ENCODE assay signal across 8 cellular contexts in genomic region chr4:164700471-164700870, GRCh38. TPM values are rescaled to one million over a fixed set of nuclear protein-coding genes. Genes with fewer than 3 reads are reported as not detected.
A peak's percentile ranks its signal among the peaks of the same experiment; 100 is the strongest.
DNase-seq lines count a peak whose midpoint lies in the region; ATAC-seq and TF ChIP-seq lines count a peak whose summit lies in the region.

No MANE protein-coding gene starts in this region.

- no peak overlapping the region for H3K27ac Mint-ChIP-seq in natural killer cell
- no peak overlapping the region for H3K27ac Mint-ChIP-seq in natural killer cell treated with Interleukin-12 subunit alpha and Interleukin-12 subunit beta and Interleukin-15 and Interleukin-18, amount 100 ng/mL, for 72 hours

- WGBS in suprapubic skin = 64% methylated on average over 10 of the region's 10 CpGs

- no peak for TF ChIP-seq POLR2A in suprapubic skin (IDR thresholded peaks at IDR 0.05)

- H3K9me3 ChIP-seq in MG63 = no peaks in the 10 kb centered on the region
- H3K9me3 ChIP-seq in suprapubic skin = no peaks in the 10 kb centered on the region

- no peaks in the 10 kb centered on the region for H3K4me1 ChIP-seq in suprapubic skin

- DNase-seq in natural killer cell (no peak), MG63 (peak; percentile 5), ecto neural progenitor cell (ENCODE audit: low spot score) (peak; percentile 51), suprapubic skin (ENCODE audit: low spot score in 2 of 2) (no peak), GDM1 (lab: John Stamatoyannopoulos, UW) (no peak)
- no peak for DNase-seq in natural killer cell treated with Interleukin-12 subunit alpha and Interleukin-12 subunit beta and Interleukin-15 and Interleukin-18, amount 100 ng/mL, for 72 hours (ENCODE audit: low spot score)

- H3K27me3 Mint-ChIP-seq in natural killer cell (ENCODE audit: low read depth in 2 of 2) = no peaks in the 10 kb centered on the region
- peaks cover 14% of the 10 kb centered on the region in 2 donors for H3K27me3 Mint-ChIP-seq in natural killer cell treated with Interleukin-12 subunit alpha and Interleukin-12 subunit beta and Interleukin-15 and Interleukin-18, amount 100 ng/mL, for 72 hours

- no peaks in the 10 kb centered on the region for H3K9me3 Mint-ChIP-seq in natural killer cell
- peaks cover 3% of the 10 kb centered on the region for H3K9me3 Mint-ChIP-seq in natural killer cell treated with Interleukin-12 subunit alpha and Interleukin-12 subunit beta and Interleukin-15 and Interleukin-18, amount 100 ng/mL, for 72 hours

- H3K4me1 Mint-ChIP-seq in natural killer cell = peaks cover 0 to 4% of the 10 kb centered on the region in 2 donors
- peaks cover 0 to 2% of the 10 kb centered on the region in 2 donors for H3K4me1 Mint-ChIP-seq in natural killer cell treated with Interleukin-12 subunit alpha and Interleukin-12 subunit beta and Interleukin-15 and Interleukin-18, amount 100 ng/mL, for 72 hours (ENCODE audit: low read depth in 2 of 2)

- TF ChIP-seq CTCF in natural killer cell (IDR thresholded peaks at IDR 0.05) (peak; percentile 18), suprapubic skin (IDR thresholded peaks at IDR 0.05) (no peak)

- H3K36me3 Mint-ChIP-seq in natural killer cell = no peaks in the 10 kb centered on the region
- no peaks in the 10 kb centered on the region for H3K36me3 Mint-ChIP-seq in natural killer cell treated with Interleukin-12 subunit alpha and Interleukin-12 subunit beta and Interleukin-15 and Interleukin-18, amount 100 ng/mL, for 72 hours

- H3K27ac ChIP-seq in suprapubic skin = no peak overlapping the region

- H3K36me3 ChIP-seq in MG63 (no peaks in the 10 kb centered on the region), suprapubic skin (no peaks in the 10 kb centered on the region)

- H3K4me3 ChIP-seq in MG63 = no peak overlapping the region
- H3K4me3 ChIP-seq in suprapubic skin = no peak overlapping the region

- intact Hi-C loops in natural killer cell (cut with micrococcal nuclease) = no loop called here

- H3K27me3 ChIP-seq in MG63 (no peaks in the 10 kb centered on the region), suprapubic skin (no peaks in the 10 kb centered on the region)

- no peak for ATAC-seq in natural killer cell
- ATAC-seq in natural killer cell treated with Interleukin-12 subunit alpha and Interleukin-12 subunit beta and Interleukin-15 and Interleukin-18, amount 100 ng/mL, for 72 hours = no peak
- no peak for ATAC-seq in HG02610 (IDR thresholded peaks at IDR 0.05; ENCODE audit: unreplicated experiment)
- ATAC-seq in HG02938 (IDR thresholded peaks at IDR 0.05; ENCODE audit: unreplicated experiment) = no peak

- no peak overlapping the region for H3K4me3 Mint-ChIP-seq in natural killer cell
- H3K4me3 Mint-ChIP-seq in natural killer cell treated with Interleukin-12 subunit alpha and Interleukin-12 subunit beta and Interleukin-15 and Interleukin-18, amount 100 ng/mL, for 72 hours = no peak overlapping the region

- TF ChIP-seq EP300 in suprapubic skin (IDR thresholded peaks at IDR 0.05) = no peak

RNA-seq across cellular contexts. Expression of gene SMIM31, which starts 53.5 kb away (rescaled TPM):
- not detected for total RNA-seq in natural killer cell
- total RNA-seq in natural killer cell treated with Interleukin-12 subunit alpha and Interleukin-12 subunit beta and Interleukin-15 and Interleukin-18, amount 100 ng/mL, for 72 hours = not detected
- not detected in 2 replicates for total RNA-seq in MG63 (2014; rRNA removed; shearing (Covaris generic); ENCODE audit: low replicate concordance)
- not detected for total RNA-seq in suprapubic skin

Comparison
In these comparisons a context has a peak if more than half of its experiments do, and no peak if none do; other contexts are left out.
1. DNase-seq: peak in MG63 (single experiment) and ecto neural progenitor cell (single experiment); none in natural killer cell (single experiment), natural killer cell treated with Interleukin-12 subunit alpha and Interleukin-12 subunit beta and Interleukin-15 and Interleukin-18, amount 100 ng/mL, for 72 hours (single experiment), suprapubic skin (0 of 2) and GDM1 (single experiment).